11 cellular contexts compared by ENCODE assay signal in the genomic region with DNA sequence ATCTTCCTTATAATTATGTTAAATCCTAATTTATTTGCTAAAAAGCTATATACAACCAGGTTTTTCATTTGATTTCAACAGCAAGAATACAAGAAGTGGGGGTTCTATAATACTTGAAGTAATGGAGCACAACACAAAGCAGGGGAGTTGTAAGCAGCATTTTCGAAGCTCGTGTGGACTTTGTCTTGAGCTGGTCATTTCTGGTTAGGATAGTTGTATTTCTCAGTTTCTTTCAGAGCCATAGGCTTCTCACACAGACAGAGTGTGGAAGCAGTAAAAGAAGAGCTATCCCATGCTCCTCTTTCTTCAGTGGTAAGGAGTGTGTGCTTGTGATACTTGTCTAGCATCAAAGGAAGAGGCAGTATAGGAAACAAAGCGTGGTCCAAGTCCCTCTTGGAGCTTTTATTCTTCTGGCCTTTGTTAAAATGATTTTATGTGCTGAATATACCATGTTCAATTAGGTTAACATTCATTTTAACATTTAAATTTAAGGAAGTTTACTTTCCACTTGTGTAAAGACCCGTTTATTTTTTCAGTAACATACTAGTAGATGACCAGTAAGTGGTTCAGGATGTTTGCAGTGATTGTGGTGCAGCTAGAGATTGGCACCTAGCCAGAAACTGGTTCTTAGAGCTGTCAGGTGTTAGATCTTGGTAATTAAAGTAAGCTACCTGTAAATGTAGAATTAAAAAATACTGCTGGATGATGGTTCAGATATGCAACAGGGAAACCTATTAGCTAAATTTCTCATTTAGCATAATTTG. TPM values are rescaled to one million over a fixed set of nuclear protein-coding genes. Genes with fewer than 3 reads are reported as not detected.
A peak's percentile ranks its signal among the peaks of the same experiment; 100 is the strongest.
DNase-seq lines count a peak whose midpoint lies in the region; ATAC-seq and TF ChIP-seq lines count a peak whose summit lies in the region.
"Had no signal": no experiment of that assay in that cellular context is flagged by ENCODE, and none has a peak within 500 bp of the region (broad histone marks: within the 10 kb centered on the region; RNA-seq: fewer than 3 reads in every experiment).

No MANE protein-coding gene starts in this region.

- H3K9me3 ChIP-seq in upper lobe of right lung (no peaks in the 10 kb centered on the region), testis (no peaks in the 10 kb centered on the region)

- TF ChIP-seq CTCF in upper lobe of right lung (IDR thresholded peaks at IDR 0.05) (no peak), testis (IDR thresholded peaks at IDR 0.05) (no peak)

- H3K9me3 Mint-ChIP-seq in effector memory CD8-positive, alpha-beta T cell = no peaks in the 10 kb centered on the region
- H3K9me3 Mint-ChIP-seq: neural crest cell had no signal

- no peaks in the 10 kb centered on the region for H3K27me3 ChIP-seq in upper lobe of right lung
- H3K27me3 ChIP-seq in testis = no peaks in the 10 kb centered on the region

- no peak overlapping the region for H3K4me3 ChIP-seq in upper lobe of right lung
- H3K4me3 ChIP-seq in testis = no peak overlapping the region

- H3K27ac Mint-ChIP-seq in effector memory CD8-positive, alpha-beta T cell = peak overlapping the region in 1 of 2 donors; percentile 50
- H3K27ac Mint-ChIP-seq: activated CD8-positive, alpha-beta memory T cell treated with anti-CD3 and anti-CD28 coated beads, Interleukin-2, amount 10 ng/mL, durations not matched to agents 7 days and 5 days had no signal

- peak; percentile 42 for ATAC-seq in effector memory CD8-positive, alpha-beta T cell (replicated peaks)
- ATAC-seq in upper lobe of right lung (peak; percentile 61), GM21723 (IDR thresholded peaks at IDR 0.05; ENCODE audit: unreplicated experiment) (no peak)
- ATAC-seq: activated CD8-positive, alpha-beta memory T cell treated with anti-CD3 and anti-CD28 coated beads, Interleukin-2, amount 10 ng/mL, durations not matched to agents 7 days and 5 days had no signal

- H3K36me3 ChIP-seq in upper lobe of right lung (peaks cover 10% of the 10 kb centered on the region), testis (ENCODE audit: low read depth, missing control alignments) (no peaks in the 10 kb centered on the region)

- peaks cover 6% of the 10 kb centered on the region for H3K36me3 Mint-ChIP-seq in effector memory CD8-positive, alpha-beta T cell (ENCODE audit: insufficient read depth)

- H3K4me1 ChIP-seq in upper lobe of right lung = peaks cover 17% of the 10 kb centered on the region
- H3K4me1 ChIP-seq in testis = no peaks in the 10 kb centered on the region

- no peak overlapping the region for H3K4me3 Mint-ChIP-seq in effector memory CD8-positive, alpha-beta T cell
- H3K4me3 Mint-ChIP-seq: activated CD8-positive, alpha-beta memory T cell treated with anti-CD3 and anti-CD28 coated beads, Interleukin-2, amount 10 ng/mL, durations not matched to agents 7 days and 5 days; neural crest cell had no signal

- DNase-seq in activated gamma-delta T cell treated with Interleukin-2 at 50 U/mL for 16 hours (peak; percentile 17), activated gamma-delta T cell (lab: John Stamatoyannopoulos, UW) (no peak), NCI-H2107 (lab: John Stamatoyannopoulos, UW) (peak; percentile 11), upper lobe of right lung (no peak), testis (no peak), NOMO-1 treated with DMSO at 0.1 percent for 48 hours (lab: John Stamatoyannopoulos, UW; ENCODE audit: unreplicated experiment) (no peak)
- peak in 1 of 3 experiments; percentile 8 for DNase-seq in effector memory CD8-positive, alpha-beta T cell
- DNase-seq: activated CD8-positive, alpha-beta memory T cell treated with anti-CD3 and anti-CD28 coated beads, Interleukin-2, amount 10 ng/mL, durations not matched to agents 7 days and 5 days; T-helper 9 cell had no signal

- no peak for TF ChIP-seq POLR2A in testis (IDR thresholded peaks at IDR 0.05)

- intact Hi-C loops in upper lobe of right lung (cut with DNase I) = no loop called here
- intact Hi-C loops in testis (cut with DNase I; ENCODE audit: low total_unique reads) = no loop called here

- WGBS in testis, 2 donors = 90 to 91% methylated on average over 4 of the region's 4 CpGs

- H3K27ac ChIP-seq in upper lobe of right lung = no peak overlapping the region
- no peak overlapping the region for H3K27ac ChIP-seq in testis

- H3K4me1 Mint-ChIP-seq in effector memory CD8-positive, alpha-beta T cell (ENCODE audit: low read depth in 2 of 2) = peaks cover 9 to 18% of the 10 kb centered on the region in 2 donors
- H3K4me1 Mint-ChIP-seq: neural crest cell had no signal

- no peaks in the 10 kb centered on the region for H3K27me3 Mint-ChIP-seq in effector memory CD8-positive, alpha-beta T cell
- H3K27me3 Mint-ChIP-seq: activated CD8-positive, alpha-beta memory T cell treated with anti-CD3 and anti-CD28 coated beads, Interleukin-2, amount 10 ng/mL, durations not matched to agents 7 days and 5 days had no signal

RNA-seq across cellular contexts. Expression of gene CCNYL1, which starts 14.6 kb away (rescaled TPM):
- total RNA-seq in upper lobe of right lung = 25.7 TPM
- total RNA-seq in testis = 10 to 100 TPM; 13.8 to 25.6 TPM
- polyA plus RNA-seq in testis (ENCODE audit: insufficient read depth, low read depth, low replicate concordance) = 32.5 TPM

RNA-seq across cellular contexts. Expression of gene FZD5, which starts 43.7 kb away (rescaled TPM):
- total RNA-seq in upper lobe of right lung (42.5 TPM), testis (1 to 10 TPM; 1.7 to 2.4 TPM)
- 0.95 TPM for polyA plus RNA-seq in testis (ENCODE audit: insufficient read depth, low read depth, low replicate concordance)

Comparison
In these comparisons a context has a peak if more than half of its experiments do, and no peak if none do; other contexts are left out.
1. DNase-seq: peak in activated gamma-delta T cell treated with Interleukin-2 at 50 U/mL for 16 hours (single experiment) and NCI-H2107 (single experiment); none in activated gamma-delta T cell (single experiment), upper lobe of right lung (single experiment), testis (single experiment) and NOMO-1 treated with DMSO at 0.1 percent for 48 hours (single experiment).
2. RNA of gene FZD5, which starts 43.7 kb away (total RNA-seq): 42.5 TPM in upper lobe of right lung (single experiment); 1.7 to 2.4 TPM in testis; every median in the first group is over 10 times any median in the second.